8 cellular contexts compared by ENCODE assay signal in genomic region chr5:154039458-154039829, GRCh38. TPM values are rescaled to one million over a fixed set of nuclear protein-coding genes. Genes with fewer than 3 reads are reported as not detected.
A peak's percentile ranks its signal among the peaks of the same experiment; 100 is the strongest.
DNase-seq lines count a peak whose midpoint lies in the region; ATAC-seq and TF ChIP-seq lines count a peak whose summit lies in the region.

No MANE protein-coding gene starts in this region.

- intact Hi-C loops in ascending aorta (cut with DNase I) (no loop called here), tibial artery (cut with DNase I; ENCODE audit: low total_unique reads) (no loop called here)

- no peaks in the 10 kb centered on the region for H3K9me3 ChIP-seq in ascending aorta
- H3K9me3 ChIP-seq in liver (ENCODE audit: control insufficient read depth in 4 of 4, low read length in 3 of 4): no peaks in the 10 kb centered on the region
- H3K9me3 ChIP-seq in tibial artery: no peaks in the 10 kb centered on the region

- peaks cover 42% of the 10 kb centered on the region for H3K36me3 Mint-ChIP-seq in activated T-cell treated with anti-CD3 and anti-CD28 coated beads, Interleukin-2, amount 50 U/mL, for 24 hours (ENCODE audit: low read depth)

- no peaks in the 10 kb centered on the region for H3K9me3 Mint-ChIP-seq in activated T-cell treated with anti-CD3 and anti-CD28 coated beads, Interleukin-2, amount 50 U/mL, for 24 hours

- TF ChIP-seq CTCF in ascending aorta (IDR thresholded peaks at IDR 0.05): no peak
- TF ChIP-seq CTCF in liver (IDR thresholded peaks at IDR 0.05; ENCODE audit: low read depth, low read length, missing input control): no peak
- TF ChIP-seq CTCF in tibial artery (IDR thresholded peaks at IDR 0.05): no peak

- 59% methylated on average over 1 of the region's 1 CpG for WGBS in liver

- H3K4me3 ChIP-seq in ascending aorta: peak overlapping the region; percentile 79 to 83
- peak overlapping the region; percentile 77 to 99 (median 78) for H3K4me3 ChIP-seq in liver (ENCODE audit: low read depth in 1 of 3, low read length in 3 of 3)
- peak overlapping the region; percentile 64 to 73 for H3K4me3 ChIP-seq in tibial artery

- DNase-seq in activated T-cell treated with anti-CD3 and anti-CD28 coated beads, Interleukin-2, amount 50 U/mL, for 24 hours: no peak
- DNase-seq in activated T-cell treated with anti-CD3 and anti-CD28 coated beads, Interleukin-2, amount 50 U/mL, for 48 hours: no peak
- DNase-seq in ascending aorta (ENCODE audit: low spot score in 2 of 2): no peak
- no peak for DNase-seq in tibial artery
- DNase-seq in DMS153 treated with DMSO at 0.1 percent for 48 hours (lab: John Stamatoyannopoulos, UW; ENCODE audit: unreplicated experiment): no peak
- no peak for DNase-seq in NCI-H510A treated with DMSO at 0.1 percent for 48 hours (lab: John Stamatoyannopoulos, UW)

- ATAC-seq in GM19452 (IDR thresholded peaks at IDR 0.05; ENCODE audit: unreplicated experiment): no peak

- H3K27ac ChIP-seq in ascending aorta (peak overlapping the region in 1 of 2 donors; percentile 77), liver (ENCODE audit: low read depth in 1 of 2, low read length in 2 of 2) (peak overlapping the region in 1 of 2 donors; percentile 72), tibial artery (peak overlapping the region; percentile 82 to 83)

- H3K4me3 Mint-ChIP-seq in activated T-cell treated with anti-CD3 and anti-CD28 coated beads, Interleukin-2, amount 50 U/mL, for 24 hours: peak overlapping the region; percentile 97

- peak overlapping the region; percentile 99 for H3K27ac Mint-ChIP-seq in activated T-cell treated with anti-CD3 and anti-CD28 coated beads, Interleukin-2, amount 50 U/mL, for 24 hours

- no peaks in the 10 kb centered on the region for H3K27me3 Mint-ChIP-seq in activated T-cell treated with anti-CD3 and anti-CD28 coated beads, Interleukin-2, amount 50 U/mL, for 24 hours

- H3K36me3 ChIP-seq in ascending aorta: no peaks in the 10 kb centered on the region
- no peaks in the 10 kb centered on the region for H3K36me3 ChIP-seq in liver (ENCODE audit: control insufficient read depth in 4 of 4, insufficient read depth in 3 of 4, low read depth in 1 of 4, low read length in 3 of 4)
- H3K36me3 ChIP-seq in tibial artery: no peaks in the 10 kb centered on the region

- no peak for TF ChIP-seq RAD21 in liver (IDR thresholded peaks at IDR 0.05)

- H3K4me1 ChIP-seq in ascending aorta (peaks cover 0 to 13% of the 10 kb centered on the region in 2 donors), liver (ENCODE audit: control insufficient read depth in 4 of 4, insufficient read depth in 4 of 4, low read length in 3 of 4) (peaks cover 2 to 17% (median 9%) of the 10 kb centered on the region in 4 donors), tibial artery (peaks cover 0 to 50% (median 26%) of the 10 kb centered on the region in 4 donors)

- peak overlapping the region; percentile 26 to 73 for H3K9ac ChIP-seq in liver (ENCODE audit: low read depth in 1 of 2, low read length in 2 of 2)

- no peaks in the 10 kb centered on the region for H3K27me3 ChIP-seq in ascending aorta
- no peaks in the 10 kb centered on the region for H3K27me3 ChIP-seq in liver (ENCODE audit: control insufficient read depth in 4 of 4, insufficient read depth in 4 of 4, low read length in 3 of 4)
- H3K27me3 ChIP-seq in tibial artery: no peaks in the 10 kb centered on the region

- peaks cover 71% of the 10 kb centered on the region for H3K4me1 Mint-ChIP-seq in activated T-cell treated with anti-CD3 and anti-CD28 coated beads, Interleukin-2, amount 50 U/mL, for 24 hours (ENCODE audit: low read depth)

TF ChIP-seq in liver, 16 proteins besides CTCF, POLR2A, EP300 and RAD21:
- TF ChIP-seq JUND (IDR thresholded peaks at IDR 0.05) (no peak), SP1 (IDR thresholded peaks at IDR 0.05) (no peak), TAF1 (conservative IDR thresholded peaks at IDR 0.05) (no peak), EGR1 (IDR thresholded peaks at IDR 0.05; ENCODE audit: low read depth in 2 of 2) (no peak), FOXA2 (IDR thresholded peaks at IDR 0.05) (no peak), YY1 (IDR thresholded peaks at IDR 0.05) (no peak), NR2F2 (IDR thresholded peaks at IDR 0.05) (no peak), MAX (IDR thresholded peaks at IDR 0.05) (no peak), REST (IDR thresholded peaks at IDR 0.05) (no peak), HNF4G (IDR thresholded peaks at IDR 0.05) (no peak), HNF4A (conservative IDR thresholded peaks at IDR 0.05) (no peak), FOXA1 (IDR thresholded peaks at IDR 0.05) (no peak), GABPA (IDR thresholded peaks at IDR 0.05 in 1 of 2, conservative IDR thresholded peaks at IDR 0.05 in 1 of 2) (no peak), RXRA (IDR thresholded peaks at IDR 0.05) (no peak), ATF3 (IDR thresholded peaks at IDR 0.05) (no peak), ZBTB33 (IDR thresholded peaks at IDR 0.05) (no peak)

RNA-seq across cellular contexts. Expression of gene MFAP3, which starts 0.7 kb away (rescaled TPM):
- total RNA-seq in ascending aorta: 58.4 TPM
- total RNA-seq in liver: 10 to 100 TPM; 36.7 to 42.8 TPM
- 10 to 100 TPM in 1 of 2 donors, 1 to 10 TPM in 1; 2.7 to 10.4 TPM for polyA plus RNA-seq in liver

RNA-seq across cellular contexts. Expression of gene FAM114A2, which starts 0.7 kb away (rescaled TPM):
- 7.2 TPM for total RNA-seq in ascending aorta
- 10 to 100 TPM; 12.7 to 18.3 TPM for total RNA-seq in liver
- polyA plus RNA-seq in liver: 10 to 100 TPM in 1 of 2 donors, 1 to 10 TPM in 1; 5.4 to 10.4 TPM
